ENCODE assay signal across 21 cellular contexts in the genomic region with DNA sequence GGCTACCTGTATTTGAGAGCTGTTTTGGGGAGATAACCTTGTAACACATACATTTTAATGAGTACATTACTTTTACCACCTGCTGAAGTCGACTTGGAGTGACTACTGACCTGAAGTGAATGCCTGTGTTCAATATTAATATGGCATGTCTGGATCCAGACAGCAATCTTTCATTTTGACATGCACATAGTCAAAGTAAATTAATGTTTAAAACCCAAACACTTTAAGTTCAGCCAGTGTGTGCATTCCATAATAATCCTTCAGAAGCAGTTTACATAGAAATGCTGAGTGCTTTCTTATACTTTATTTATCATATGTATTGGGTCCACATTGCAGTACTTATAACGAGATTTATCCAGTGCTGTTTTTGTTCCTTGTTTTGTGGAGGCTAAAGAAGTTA.
"Had no signal": no experiment of that assay in that cellular context is flagged by ENCODE, and none has a peak within 500 bp of the region (broad histone marks: within the 10 kb centered on the region; RNA-seq: fewer than 3 reads in every experiment).

No MANE protein-coding gene starts in this region.

- H2AFZ ChIP-seq: hepatocyte had no signal

- H3K4me3 ChIP-seq: hepatocyte, mucosa of descending colon, psoas muscle, right atrium auricular region, thyroid gland had no signal

- H3K27me3 Mint-ChIP-seq: activated T-cell treated with anti-CD3 and anti-CD28 coated beads, Interleukin-2, amount 50 U/mL, for 24 hours; activated T-helper 17 cell treated with anti-CD3 and anti-CD28 coated beads, Interleukin-2, amount 50 U/mL, for 72 hours; T-cell had no signal

- H3K27ac Mint-ChIP-seq: activated naive CD4-positive, alpha-beta T cell treated with anti-CD3 and anti-CD28 coated beads, Interleukin-2, amount 50 U/mL, for 72 hours; activated T-cell treated with anti-CD3 and anti-CD28 coated beads, Interleukin-2, amount 50 U/mL, for 24 hours; activated T-helper 17 cell treated with anti-CD3 and anti-CD28 coated beads, Interleukin-2, amount 50 U/mL, for 72 hours; T-cell; T-helper 2 cell treated with Interferon-gamma antibody and Interleukin-4, amounts not matched to agents 5 μg/mL and 100 μg/mL, for 36 hours had no signal

- DNase-seq: activated CD4-positive, alpha-beta T cell treated with anti-CD3 and anti-CD28 coated beads for 1 hour; activated CD4-positive, alpha-beta T cell treated with anti-CD3 and anti-CD28 coated beads, Interleukin-2, amount 50 U/mL, for 1 hour; activated T-cell treated with anti-CD3 and anti-CD28 coated beads, Interleukin-2, amount 50 U/mL, for 24 hours; aorta; caudate nucleus; effector memory CD4-positive, alpha-beta T cell; glutamatergic neuron; mucosa of descending colon; psoas muscle; stimulated activated CD4-positive, alpha-beta T cell treated with anti-CD3 and anti-CD28 coated beads, Interleukin-4, amount 100 ng/mL, for 24 hours; stimulated activated naive CD4-positive, alpha-beta T cell treated with Interleukin-2 at 50 U/mL for 16 hours; T-cell; thyroid gland had no signal

- H3K27ac ChIP-seq: brain microvascular endothelial cell, hepatocyte, psoas muscle, VCaP had no signal

- H3K9me3 ChIP-seq: mucosa of descending colon, psoas muscle, right atrium auricular region, thyroid gland had no signal

- H3K79me2 ChIP-seq: hepatocyte had no signal

- H3K36me3 ChIP-seq: brain microvascular endothelial cell, thyroid gland had no signal

- ATAC-seq: activated naive CD4-positive, alpha-beta T cell treated with anti-CD3 and anti-CD28 coated beads, Interleukin-2, amount 50 U/mL, for 72 hours; activated T-helper 17 cell treated with anti-CD3 and anti-CD28 coated beads, Interleukin-2, amount 50 U/mL, for 72 hours; esophagus mucosa; mucosa of descending colon; psoas muscle; T-cell had no signal

- H3K9me3 Mint-ChIP-seq: activated naive CD4-positive, alpha-beta T cell treated with anti-CD3 and anti-CD28 coated beads, Interleukin-2, amount 50 U/mL, for 72 hours; activated T-cell treated with anti-CD3 and anti-CD28 coated beads, Interleukin-2, amount 50 U/mL, for 24 hours; activated T-helper 17 cell treated with anti-CD3 and anti-CD28 coated beads, Interleukin-2, amount 50 U/mL, for 72 hours; T-cell had no signal

- H3K4me3 Mint-ChIP-seq: activated T-cell treated with anti-CD3 and anti-CD28 coated beads, Interleukin-2, amount 50 U/mL, for 24 hours; activated T-helper 17 cell treated with anti-CD3 and anti-CD28 coated beads, Interleukin-2, amount 50 U/mL, for 72 hours; T-cell; T-helper 2 cell treated with Interferon-gamma antibody and Interleukin-4, amounts not matched to agents 5 μg/mL and 100 μg/mL, for 36 hours had no signal

- H3K27me3 ChIP-seq: brain microvascular endothelial cell, hepatocyte, right atrium auricular region, thyroid gland had no signal

- H3K4me2 ChIP-seq: hepatocyte had no signal
